In the genomic region with DNA sequence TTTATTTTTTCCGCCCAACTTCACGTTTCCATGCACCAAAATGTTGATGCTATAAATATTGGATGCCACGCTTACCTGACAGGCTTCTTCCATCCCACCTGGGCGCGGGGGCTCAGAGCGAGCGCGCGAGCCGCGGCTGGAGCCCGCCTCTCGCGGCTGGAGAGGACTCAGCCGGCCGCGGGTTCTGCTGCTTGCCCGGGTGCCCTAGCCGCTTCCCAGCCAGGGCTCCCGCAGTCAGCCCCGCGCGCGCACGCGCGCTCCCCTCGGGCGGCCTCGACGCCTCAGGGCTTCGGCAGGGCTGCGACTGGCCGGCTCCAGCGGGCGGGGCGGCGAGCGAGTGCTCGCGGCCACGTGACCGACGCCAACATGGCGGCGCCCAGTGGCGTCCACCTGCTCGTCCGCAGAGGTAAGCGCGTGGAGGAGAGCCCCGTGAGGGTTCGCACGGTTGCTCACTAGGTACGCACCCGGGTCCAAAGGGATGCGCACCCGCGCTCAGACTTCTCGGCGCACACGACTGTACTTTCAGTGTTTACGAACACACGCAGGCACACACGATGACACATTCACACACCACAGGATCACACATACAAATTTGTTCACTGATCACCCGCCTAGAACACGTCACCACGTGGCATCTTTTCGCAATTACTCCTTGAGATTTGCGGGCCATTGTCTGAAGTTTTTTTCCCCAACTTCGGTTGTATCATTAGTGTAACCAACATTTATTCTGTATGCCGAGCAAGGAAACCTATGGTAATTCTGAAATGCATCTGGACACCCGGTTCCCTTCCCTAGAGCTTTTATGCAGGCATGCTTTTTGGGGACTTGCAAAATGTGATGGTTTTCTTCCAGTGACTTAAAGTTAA, we compare ENCODE assay signal across 8 cellular contexts. TPM values are rescaled to one million over a fixed set of nuclear protein-coding genes. Genes with fewer than 3 reads are reported as not detected.
DNase-seq lines count a peak whose midpoint lies in the region; ATAC-seq and TF ChIP-seq lines count a peak whose summit lies in the region.

Gene METAP1D (plus strand): TSS at position 350 of the 866 bp plus-strand sequence. CDS start 17 bp downstream, at position 367.

- POLR2A ChIA-PET in CD8-positive, alpha-beta T cell (lab: Charles Lee): no interaction called here
- POLR2A ChIA-PET in activated CD4-positive, alpha-beta memory T cell treated with anti-CD3 and anti-CD28 coated beads, Interleukin-2, amount 10 ng/mL, durations not matched to agents 7 days and 5 days (lab: Charles Lee): interaction anchor here (1.0 to 1.8 kb wide), 4 partner anchors 50 to 107 kb away, joined by 3 to 7 read pairs (median 4); partner anchors contain the start of gene HAT1

- H3K36me3 ChIP-seq in CD8-positive, alpha-beta T cell (ENCODE audit: insufficient read depth, low read length): no peaks in the 10 kb centered on the region
- H3K36me3 ChIP-seq in lower lobe of right lung: no peaks in the 10 kb centered on the region

- H3K27ac Mint-ChIP-seq in CD8-positive, alpha-beta T cell: peak within 1 kb of the TSS; percentile 82
- peak within 1 kb of the TSS; percentile 71 for H3K27ac Mint-ChIP-seq in activated CD4-positive, alpha-beta memory T cell treated with anti-CD3 and anti-CD28 coated beads, Interleukin-2, amount 10 ng/mL, durations not matched to agents 7 days and 5 days

- ATAC-seq in CD8-positive, alpha-beta T cell: peak; percentile 87
- ATAC-seq in GM19455 (IDR thresholded peaks at IDR 0.05; ENCODE audit: unreplicated experiment) (peak; percentile 93), HG03575 (IDR thresholded peaks at IDR 0.05; ENCODE audit: extremely low read depth, insufficient number of reproducible peaks, low FRiP score, unreplicated experiment) (peak; percentile 30), lower lobe of right lung (peak; percentile 99 to 100)

- H3K4me3 Mint-ChIP-seq in CD8-positive, alpha-beta T cell: peak within 1 kb of the TSS; percentile 84
- peak within 1 kb of the TSS; percentile 95 for H3K4me3 Mint-ChIP-seq in activated CD4-positive, alpha-beta memory T cell treated with anti-CD3 and anti-CD28 coated beads, Interleukin-2, amount 10 ng/mL, durations not matched to agents 7 days and 5 days

- H3K9me3 ChIP-seq in CD8-positive, alpha-beta T cell (ENCODE audit: low read length): no peaks in the 10 kb centered on the region
- no peaks in the 10 kb centered on the region for H3K9me3 ChIP-seq in lower lobe of right lung

- peak; percentile 61 to 89 (median 81) for DNase-seq in CD8-positive, alpha-beta T cell
- DNase-seq in NCI-H774 (lab: John Stamatoyannopoulos, UW) (peak; percentile 94), ecto neural progenitor cell (ENCODE audit: low spot score) (peak; percentile 97), lower lobe of right lung (peak; percentile 94)
- DNase-seq in activated CD4-positive, alpha-beta memory T cell treated with anti-CD3 and anti-CD28 coated beads, Interleukin-2, amount 10 ng/mL, durations not matched to agents 7 days and 5 days: peak; percentile 89
- DNase-seq in stimulated activated CD4-positive, alpha-beta T cell treated with anti-CD3 and anti-CD28 coated beads, Interleukin-4, amount 100 ng/mL, for 48 hours (ENCODE audit: low read depth in 2 of 2): peak; percentile 75 to 88

- peaks cover 8% of the 10 kb centered on the region for H3K4me1 ChIP-seq in CD8-positive, alpha-beta T cell (ENCODE audit: insufficient read depth, low read length)
- H3K4me1 ChIP-seq in lower lobe of right lung: peaks cover 6% of the 10 kb centered on the region

- TF ChIP-seq CTCF in CD8-positive, alpha-beta T cell (IDR thresholded peaks at IDR 0.05): no peak
- no peak for TF ChIP-seq CTCF in lower lobe of right lung (IDR thresholded peaks at IDR 0.05)

- intact Hi-C loops in CD8-positive, alpha-beta T cell (cut with DNase I, micrococcal nuclease): loop anchor here (1.0 to 10.0 kb wide), 8 partner anchors 75 to 557 kb away; partner anchors contain the start of genes HAT1 (in 2 of the 2), DLX2 (in 1 of the 2), DYNC1I2 (in 1 of the 2) and PDK1 (in 1 of the 2)
- intact Hi-C loops in lower lobe of right lung (cut with DNase I): no loop called here

- H3K27me3 Mint-ChIP-seq in CD8-positive, alpha-beta T cell (ENCODE audit: low read depth): peaks cover 8% of the 10 kb centered on the region
- peaks cover 15% of the 10 kb centered on the region for H3K27me3 Mint-ChIP-seq in activated CD4-positive, alpha-beta memory T cell treated with anti-CD3 and anti-CD28 coated beads, Interleukin-2, amount 10 ng/mL, durations not matched to agents 7 days and 5 days

- H3K27me3 ChIP-seq in CD8-positive, alpha-beta T cell (ENCODE audit: insufficient read depth, low read length): no peaks in the 10 kb centered on the region
- H3K27me3 ChIP-seq in lower lobe of right lung (ENCODE audit: low read depth): peaks cover 12% of the 10 kb centered on the region

- CTCF ChIA-PET in CD8-positive, alpha-beta T cell (lab: Charles Lee): no interaction called here
- CTCF ChIA-PET in activated CD4-positive, alpha-beta memory T cell treated with anti-CD3 and anti-CD28 coated beads, Interleukin-2, amount 10 ng/mL, durations not matched to agents 7 days and 5 days (lab: Charles Lee): interaction anchor here (0.8 to 1.2 kb wide), 2 partner anchors 13 to 77 kb away, joined by 3 read pairs; partner anchors contain the start of gene HAT1

- peak within 1 kb of the TSS; percentile 85 for H3K4me3 ChIP-seq in CD8-positive, alpha-beta T cell (ENCODE audit: low read depth, low read length)
- peak within 1 kb of the TSS; percentile 86 for H3K4me3 ChIP-seq in lower lobe of right lung

- H3K36me3 Mint-ChIP-seq in CD8-positive, alpha-beta T cell: peaks cover 4% of the 10 kb centered on the region
- H3K36me3 Mint-ChIP-seq in activated CD4-positive, alpha-beta memory T cell treated with anti-CD3 and anti-CD28 coated beads, Interleukin-2, amount 10 ng/mL, durations not matched to agents 7 days and 5 days (ENCODE audit: low read depth): no peaks in the 10 kb centered on the region

- peak within 1 kb of the TSS; percentile 69 for H3K27ac ChIP-seq in CD8-positive, alpha-beta T cell (ENCODE audit: low read depth, low read length)
- H3K27ac ChIP-seq in lower lobe of right lung: peak within 1 kb of the TSS; percentile 34

- H3K4me1 Mint-ChIP-seq in CD8-positive, alpha-beta T cell (ENCODE audit: low read depth): peaks cover 23% of the 10 kb centered on the region
- H3K4me1 Mint-ChIP-seq in activated CD4-positive, alpha-beta memory T cell treated with anti-CD3 and anti-CD28 coated beads, Interleukin-2, amount 10 ng/mL, durations not matched to agents 7 days and 5 days: peaks cover 27% of the 10 kb centered on the region

- no peaks in the 10 kb centered on the region for H3K9me3 Mint-ChIP-seq in CD8-positive, alpha-beta T cell
- H3K9me3 Mint-ChIP-seq in activated CD4-positive, alpha-beta memory T cell treated with anti-CD3 and anti-CD28 coated beads, Interleukin-2, amount 10 ng/mL, durations not matched to agents 7 days and 5 days: no peaks in the 10 kb centered on the region

RNA-seq across cellular contexts. Expression of gene METAP1D, which starts in this region (rescaled TPM):
- total RNA-seq in CD8-positive, alpha-beta T cell: 1 to 10 TPM; 5.7 to 6.2 TPM
- 1 to 10 TPM; 2.8 to 2.9 TPM for total RNA-seq in activated CD4-positive, alpha-beta memory T cell treated with anti-CD3 and anti-CD28 coated beads, Interleukin-2, amount 10 ng/mL, durations not matched to agents 7 days and 5 days
- total RNA-seq in lower lobe of right lung: 3.8 TPM

Comparison
In these comparisons a context has a peak if more than half of its experiments do, and no peak if none do; other contexts are left out.
1. Peak in every context shown above with its lines: DNase-seq, ATAC-seq, H3K4me3 ChIP-seq and H3K27ac ChIP-seq.
2. ATAC-seq: peak in every context shown above with its lines; median percentile 100 in lower lobe of right lung; 93 in GM19455; 87 in CD8-positive, alpha-beta T cell; 30 in HG03575.